In the genomic region with DNA sequence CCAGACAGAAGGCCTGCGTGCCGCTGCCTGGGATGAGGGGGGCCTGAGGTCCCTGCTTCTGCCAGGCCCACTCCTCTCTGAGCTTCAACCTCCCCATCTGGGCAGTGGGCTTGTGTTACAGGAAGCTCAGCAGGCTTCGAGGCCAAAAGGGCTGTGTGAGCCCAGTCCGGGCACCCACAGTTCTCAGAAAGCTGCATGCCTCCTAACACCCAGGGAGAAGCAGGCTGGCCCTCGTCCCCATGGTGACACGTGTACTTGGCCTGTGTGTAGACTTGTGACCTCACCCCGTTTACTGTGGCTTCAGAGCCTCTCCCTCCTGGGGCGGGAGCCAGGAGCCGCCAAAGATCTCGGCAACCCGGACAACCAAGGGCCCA, we compare ENCODE assay signal across 1 cellular context.
TF ChIP-seq lines count a peak whose summit lies in the region.

No MANE protein-coding gene starts in this region.

TF ChIP-seq in GM23338, 12 proteins besides CTCF, POLR2A, EP300 and RAD21 (continued from another document):
- TF ChIP-seq, protein P1, sequence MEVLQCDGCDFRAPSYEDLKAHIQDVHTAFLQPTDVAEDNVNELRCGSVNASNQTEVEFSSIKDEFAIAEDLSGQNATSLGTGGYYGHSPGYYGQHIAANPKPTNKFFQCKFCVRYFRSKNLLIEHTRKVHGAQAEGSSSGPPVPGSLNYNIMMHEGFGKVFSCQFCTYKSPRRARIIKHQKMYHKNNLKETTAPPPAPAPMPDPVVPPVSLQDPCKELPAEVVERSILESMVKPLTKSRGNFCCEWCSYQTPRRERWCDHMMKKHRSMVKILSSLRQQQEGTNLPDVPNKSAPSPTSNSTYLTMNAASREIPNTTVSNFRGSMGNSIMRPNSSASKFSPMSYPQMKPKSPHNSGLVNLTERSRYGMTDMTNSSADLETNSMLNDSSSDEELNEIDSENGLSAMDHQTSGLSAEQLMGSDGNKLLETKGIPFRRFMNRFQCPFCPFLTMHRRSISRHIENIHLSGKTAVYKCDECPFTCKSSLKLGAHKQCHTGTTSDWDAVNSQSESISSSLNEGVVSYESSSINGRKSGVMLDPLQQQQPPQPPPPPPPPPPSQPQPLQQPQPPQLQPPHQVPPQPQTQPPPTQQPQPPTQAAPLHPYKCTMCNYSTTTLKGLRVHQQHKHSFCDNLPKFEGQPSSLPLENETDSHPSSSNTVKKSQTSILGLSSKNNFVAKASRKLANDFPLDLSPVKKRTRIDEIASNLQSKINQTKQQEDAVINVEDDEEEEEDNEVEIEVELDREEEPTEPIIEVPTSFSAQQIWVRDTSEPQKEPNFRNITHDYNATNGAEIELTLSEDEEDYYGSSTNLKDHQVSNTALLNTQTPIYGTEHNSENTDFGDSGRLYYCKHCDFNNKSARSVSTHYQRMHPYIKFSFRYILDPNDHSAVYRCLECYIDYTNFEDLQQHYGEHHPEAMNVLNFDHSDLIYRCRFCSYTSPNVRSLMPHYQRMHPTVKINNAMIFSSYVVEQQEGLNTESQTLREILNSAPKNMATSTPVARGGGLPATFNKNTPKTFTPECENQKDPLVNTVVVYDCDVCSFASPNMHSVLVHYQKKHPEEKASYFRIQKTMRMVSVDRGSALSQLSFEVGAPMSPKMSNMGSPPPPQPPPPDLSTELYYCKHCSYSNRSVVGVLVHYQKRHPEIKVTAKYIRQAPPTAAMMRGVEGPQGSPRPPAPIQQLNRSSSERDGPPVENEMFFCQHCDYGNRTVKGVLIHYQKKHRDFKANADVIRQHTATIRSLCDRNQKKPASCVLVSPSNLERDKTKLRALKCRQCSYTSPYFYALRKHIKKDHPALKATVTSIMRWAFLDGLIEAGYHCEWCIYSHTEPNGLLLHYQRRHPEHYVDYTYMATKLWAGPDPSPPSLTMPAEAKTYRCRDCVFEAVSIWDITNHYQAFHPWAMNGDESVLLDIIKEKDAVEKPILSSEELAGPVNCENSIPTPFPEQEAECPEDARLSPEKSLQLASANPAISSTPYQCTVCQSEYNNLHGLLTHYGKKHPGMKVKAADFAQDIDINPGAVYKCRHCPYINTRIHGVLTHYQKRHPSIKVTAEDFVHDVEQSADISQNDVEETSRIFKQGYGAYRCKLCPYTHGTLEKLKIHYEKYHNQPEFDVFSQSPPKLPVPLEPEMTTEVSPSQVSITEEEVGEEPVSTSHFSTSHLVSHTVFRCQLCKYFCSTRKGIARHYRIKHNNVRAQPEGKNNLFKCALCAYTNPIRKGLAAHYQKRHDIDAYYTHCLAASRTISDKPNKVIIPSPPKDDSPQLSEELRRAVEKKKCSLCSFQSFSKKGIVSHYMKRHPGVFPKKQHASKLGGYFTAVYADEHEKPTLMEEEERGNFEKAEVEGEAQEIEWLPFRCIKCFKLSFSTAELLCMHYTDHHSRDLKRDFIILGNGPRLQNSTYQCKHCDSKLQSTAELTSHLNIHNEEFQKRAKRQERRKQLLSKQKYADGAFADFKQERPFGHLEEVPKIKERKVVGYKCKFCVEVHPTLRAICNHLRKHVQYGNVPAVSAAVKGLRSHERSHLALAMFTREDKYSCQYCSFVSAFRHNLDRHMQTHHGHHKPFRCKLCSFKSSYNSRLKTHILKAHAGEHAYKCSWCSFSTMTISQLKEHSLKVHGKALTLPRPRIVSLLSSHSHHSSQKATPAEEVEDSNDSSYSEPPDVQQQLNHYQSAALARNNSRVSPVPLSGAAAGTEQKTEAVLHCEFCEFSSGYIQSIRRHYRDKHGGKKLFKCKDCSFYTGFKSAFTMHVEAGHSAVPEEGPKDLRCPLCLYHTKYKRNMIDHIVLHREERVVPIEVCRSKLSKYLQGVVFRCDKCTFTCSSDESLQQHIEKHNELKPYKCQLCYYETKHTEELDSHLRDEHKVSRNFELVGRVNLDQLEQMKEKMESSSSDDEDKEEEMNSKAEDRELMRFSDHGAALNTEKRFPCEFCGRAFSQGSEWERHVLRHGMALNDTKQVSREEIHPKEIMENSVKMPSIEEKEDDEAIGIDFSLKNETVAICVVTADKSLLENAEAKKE (CRISPR knock-in tag; IDR thresholded peaks at IDR 0.05): no peak
